1 cellular context compared by ENCODE assay signal in the genomic region with DNA sequence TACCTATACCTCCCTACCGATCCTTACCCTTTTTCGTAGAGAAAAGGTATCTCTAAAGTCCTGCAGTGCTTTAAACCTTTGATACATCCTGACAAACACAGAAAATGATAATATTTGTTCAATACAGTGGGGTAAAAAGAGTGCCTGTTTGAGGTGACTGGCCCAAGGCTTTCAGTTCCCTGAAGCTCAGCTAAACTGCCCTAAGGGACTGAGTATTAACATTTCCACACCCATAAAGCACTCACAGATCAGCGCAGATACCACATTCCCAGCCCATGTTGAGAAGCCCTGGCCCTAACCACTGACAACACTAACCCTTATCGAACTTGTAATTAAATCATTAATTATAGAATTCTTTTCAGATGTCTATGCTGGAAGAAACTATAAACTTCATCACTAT.
TF ChIP-seq lines count a peak whose summit lies in the region.

No MANE protein-coding gene starts in this region.

TF ChIP-seq in K562, 482 proteins besides CTCF, POLR2A, EP300 and RAD21:
- TF ChIP-seq NCOA6 (IDR thresholded peaks at IDR 0.05): 0 out of 2 replicates have a peak, but pooled peaks have one; percentile 10
- TF ChIP-seq, protein P1, sequence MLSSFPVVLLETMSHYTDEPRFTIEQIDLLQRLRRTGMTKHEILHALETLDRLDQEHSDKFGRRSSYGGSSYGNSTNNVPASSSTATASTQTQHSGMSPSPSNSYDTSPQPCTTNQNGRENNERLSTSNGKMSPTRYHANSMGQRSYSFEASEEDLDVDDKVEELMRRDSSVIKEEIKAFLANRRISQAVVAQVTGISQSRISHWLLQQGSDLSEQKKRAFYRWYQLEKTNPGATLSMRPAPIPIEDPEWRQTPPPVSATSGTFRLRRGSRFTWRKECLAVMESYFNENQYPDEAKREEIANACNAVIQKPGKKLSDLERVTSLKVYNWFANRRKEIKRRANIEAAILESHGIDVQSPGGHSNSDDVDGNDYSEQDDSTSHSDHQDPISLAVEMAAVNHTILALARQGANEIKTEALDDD (IDR thresholded peaks at IDR 0.05): peak; percentile 48
- TF ChIP-seq, protein P2, sequence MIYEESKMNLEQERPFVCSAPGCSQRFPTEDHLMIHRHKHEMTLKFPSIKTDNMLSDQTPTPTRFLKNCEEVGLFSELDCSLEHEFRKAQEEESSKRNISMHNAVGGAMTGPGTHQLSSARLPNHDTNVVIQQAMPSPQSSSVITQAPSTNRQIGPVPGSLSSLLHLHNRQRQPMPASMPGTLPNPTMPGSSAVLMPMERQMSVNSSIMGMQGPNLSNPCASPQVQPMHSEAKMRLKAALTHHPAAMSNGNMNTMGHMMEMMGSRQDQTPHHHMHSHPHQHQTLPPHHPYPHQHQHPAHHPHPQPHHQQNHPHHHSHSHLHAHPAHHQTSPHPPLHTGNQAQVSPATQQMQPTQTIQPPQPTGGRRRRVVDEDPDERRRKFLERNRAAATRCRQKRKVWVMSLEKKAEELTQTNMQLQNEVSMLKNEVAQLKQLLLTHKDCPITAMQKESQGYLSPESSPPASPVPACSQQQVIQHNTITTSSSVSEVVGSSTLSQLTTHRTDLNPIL (CRISPR knock-in tag; IDR thresholded peaks at IDR 0.05): no peak
